Comparison of ENCODE assay signal across 17 cellular contexts in the genomic region with DNA sequence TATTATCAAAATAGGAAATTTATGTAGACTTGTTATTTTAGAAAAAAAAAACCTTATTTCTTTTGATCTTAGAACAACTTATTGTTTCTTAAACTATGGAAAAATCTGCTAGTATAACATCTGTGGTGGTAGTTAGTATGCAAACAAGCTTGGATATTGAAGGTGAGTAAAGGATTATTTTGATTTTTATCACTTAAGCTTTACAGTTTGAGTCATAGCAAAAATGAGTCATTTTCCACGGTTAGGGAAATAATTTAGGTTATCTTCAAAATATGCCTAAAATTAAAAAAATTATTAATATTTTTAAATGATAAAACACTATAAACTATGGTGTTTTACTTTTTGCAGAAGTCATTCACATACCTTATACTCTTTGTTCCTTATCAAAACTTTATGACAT.
DNase-seq lines count a peak whose midpoint lies in the region; ATAC-seq, FAIRE-seq and TF ChIP-seq lines count a peak whose summit lies in the region.
"Had no signal": no experiment of that assay in that cellular context is flagged by ENCODE, and none has a peak within 500 bp of the region (broad histone marks: within the 10 kb centered on the region; RNA-seq: fewer than 3 reads in every experiment).

No MANE protein-coding gene starts in this region.

- intact Hi-C loops in uterus (cut with DNase I; ENCODE audit: low total_unique reads) = no loop called here
- intact Hi-C loops in spleen (cut with DNase I; ENCODE audit: low total_unique reads) = no loop called here

- DNase-seq in activated T-cell treated with anti-CD3 and anti-CD28 coated beads, Interleukin-2, amount 50 U/mL, for 24 hours = no peak
- DNase-seq in activated T-cell treated with anti-CD3 and anti-CD28 coated beads, Interleukin-2, amount 50 U/mL, for 72 hours = no peak
- no peak for DNase-seq in activated naive CD8-positive, alpha-beta T cell treated with anti-CD3 and anti-CD28 coated beads for 36 hours
- DNase-seq in fibroblast of mammary gland (ENCODE audit: low read depth) = peak; percentile 5
- no peak for DNase-seq in uterus
- no peak for DNase-seq in KG1 (lab: John Stamatoyannopoulos, UW)
- DNase-seq in GM12892 (ENCODE audit: insufficient read length) = no peak
- DNase-seq in spleen = no peak
- DNase-seq: DMS153, NCI-H1092 treated with DMSO at 0.1 percent for 48 hours, NCI-H1694 treated with DMSO at 0.1 percent for 48 hours, NCI-H446 treated with DMSO at 0.1 percent for 48 hours, NCI-H748 treated with DMSO at 0.1 percent for 48 hours, Right ventricle myocardium superior had no signal

- no peak overlapping the region for H3K4me3 Mint-ChIP-seq in activated T-cell treated with anti-CD3 and anti-CD28 coated beads, Interleukin-2, amount 50 U/mL, for 24 hours
- H3K4me3 Mint-ChIP-seq in activated T-cell treated with anti-CD3 and anti-CD28 coated beads, Interleukin-2, amount 50 U/mL, for 72 hours = no peak overlapping the region
- no peak overlapping the region for H3K4me3 Mint-ChIP-seq in activated naive CD8-positive, alpha-beta T cell treated with anti-CD3 and anti-CD28 coated beads for 36 hours
- H3K4me3 Mint-ChIP-seq: GM23338, IgD-negative memory B cell had no signal

- H3K4me3 ChIP-seq in fibroblast of mammary gland (ENCODE audit: control insufficient read depth, low read depth, low read length) (no peak overlapping the region), uterus (no peak overlapping the region), spleen (no peak overlapping the region)
- H3K4me3 ChIP-seq: GM12878, GM23338 had no signal

- ATAC-seq in activated T-cell treated with anti-CD3 and anti-CD28 coated beads, Interleukin-2, amount 50 U/mL, for 72 hours (replicated peaks in 1 of 2) = no peak
- ATAC-seq: GM12878 had no signal

- no peaks in the 10 kb centered on the region for H3K36me3 ChIP-seq in uterus
- peaks cover 0 to 46% (median 2%) of the 10 kb centered on the region in 6 donors for H3K36me3 ChIP-seq in spleen

- no peaks in the 10 kb centered on the region for H3K27me3 Mint-ChIP-seq in activated T-cell treated with anti-CD3 and anti-CD28 coated beads, Interleukin-2, amount 50 U/mL, for 24 hours
- no peaks in the 10 kb centered on the region for H3K27me3 Mint-ChIP-seq in activated T-cell treated with anti-CD3 and anti-CD28 coated beads, Interleukin-2, amount 50 U/mL, for 72 hours (ENCODE audit: low read depth)
- no peaks in the 10 kb centered on the region for H3K27me3 Mint-ChIP-seq in activated naive CD8-positive, alpha-beta T cell treated with anti-CD3 and anti-CD28 coated beads for 36 hours
- H3K27me3 Mint-ChIP-seq: IgD-negative memory B cell had no signal

- H3K4me1 ChIP-seq in uterus (no peaks in the 10 kb centered on the region), spleen (no peaks in the 10 kb centered on the region)

- 75 to 87% (median 76%) methylated on average over 1 of the region's 1 CpG for WGBS in spleen, 5 donors

- peak overlapping the region; percentile 40 for H3K27ac Mint-ChIP-seq in activated T-cell treated with anti-CD3 and anti-CD28 coated beads, Interleukin-2, amount 50 U/mL, for 24 hours
- H3K27ac Mint-ChIP-seq in activated T-cell treated with anti-CD3 and anti-CD28 coated beads, Interleukin-2, amount 50 U/mL, for 72 hours = no peak overlapping the region
- H3K27ac Mint-ChIP-seq in activated naive CD8-positive, alpha-beta T cell treated with anti-CD3 and anti-CD28 coated beads for 36 hours = peak overlapping the region; percentile 14
- H3K27ac Mint-ChIP-seq: GM23338, IgD-negative memory B cell had no signal

- no peaks in the 10 kb centered on the region for H3K9me3 Mint-ChIP-seq in activated T-cell treated with anti-CD3 and anti-CD28 coated beads, Interleukin-2, amount 50 U/mL, for 24 hours
- H3K9me3 Mint-ChIP-seq in activated T-cell treated with anti-CD3 and anti-CD28 coated beads, Interleukin-2, amount 50 U/mL, for 72 hours = no peaks in the 10 kb centered on the region
- peaks cover 4% of the 10 kb centered on the region for H3K9me3 Mint-ChIP-seq in activated naive CD8-positive, alpha-beta T cell treated with anti-CD3 and anti-CD28 coated beads for 36 hours
- H3K9me3 Mint-ChIP-seq: GM23338, IgD-negative memory B cell had no signal

- TF ChIP-seq POLR2A in uterus (IDR thresholded peaks at IDR 0.05) (no peak), GM12892 (IDR thresholded peaks at IDR 0.05; ENCODE audit: low read depth, low read length) (no peak), spleen (IDR thresholded peaks at IDR 0.05) (no peak)

- no peaks in the 10 kb centered on the region for H3K27me3 ChIP-seq in uterus
- no peaks in the 10 kb centered on the region for H3K27me3 ChIP-seq in spleen (replicated peaks in 1 of 7)

- peaks cover 54% of the 10 kb centered on the region for H3K4me1 Mint-ChIP-seq in activated T-cell treated with anti-CD3 and anti-CD28 coated beads, Interleukin-2, amount 50 U/mL, for 24 hours (ENCODE audit: low read depth)
- H3K4me1 Mint-ChIP-seq in activated T-cell treated with anti-CD3 and anti-CD28 coated beads, Interleukin-2, amount 50 U/mL, for 72 hours (ENCODE audit: low read depth) = peaks cover 50% of the 10 kb centered on the region
- peaks cover 42% of the 10 kb centered on the region for H3K4me1 Mint-ChIP-seq in activated naive CD8-positive, alpha-beta T cell treated with anti-CD3 and anti-CD28 coated beads for 36 hours

- H3K27ac ChIP-seq in uterus = no peak overlapping the region
- H3K27ac ChIP-seq in spleen = no peak overlapping the region

- H3K9me3 ChIP-seq in uterus = no peaks in the 10 kb centered on the region
- H3K9me3 ChIP-seq in spleen = no peaks in the 10 kb centered on the region

- TF ChIP-seq CTCF in fibroblast of mammary gland (conservative IDR thresholded peaks at IDR 0.05; ENCODE audit: control insufficient read depth, insufficient read depth, low read depth, low read length) = no peak
- no peak for TF ChIP-seq CTCF in uterus (IDR thresholded peaks at IDR 0.05)
- no peak for TF ChIP-seq CTCF in spleen (IDR thresholded peaks at IDR 0.05 in 8 of 11, conservative IDR thresholded peaks at IDR 0.05 in 3 of 11)

- H3K36me3 Mint-ChIP-seq in activated T-cell treated with anti-CD3 and anti-CD28 coated beads, Interleukin-2, amount 50 U/mL, for 24 hours (ENCODE audit: low read depth) = peaks cover 68% of the 10 kb centered on the region
- H3K36me3 Mint-ChIP-seq in activated T-cell treated with anti-CD3 and anti-CD28 coated beads, Interleukin-2, amount 50 U/mL, for 72 hours (ENCODE audit: insufficient read depth in 2 of 2) = peaks cover 7 to 14% of the 10 kb centered on the region in 2 donors
- peaks cover 59% of the 10 kb centered on the region for H3K36me3 Mint-ChIP-seq in activated naive CD8-positive, alpha-beta T cell treated with anti-CD3 and anti-CD28 coated beads for 36 hours

- no peak for FAIRE-seq in GM12892 (lab: Jason Lieb, UNC)
- FAIRE-seq: GM12878 had no signal
